In the genomic region with DNA sequence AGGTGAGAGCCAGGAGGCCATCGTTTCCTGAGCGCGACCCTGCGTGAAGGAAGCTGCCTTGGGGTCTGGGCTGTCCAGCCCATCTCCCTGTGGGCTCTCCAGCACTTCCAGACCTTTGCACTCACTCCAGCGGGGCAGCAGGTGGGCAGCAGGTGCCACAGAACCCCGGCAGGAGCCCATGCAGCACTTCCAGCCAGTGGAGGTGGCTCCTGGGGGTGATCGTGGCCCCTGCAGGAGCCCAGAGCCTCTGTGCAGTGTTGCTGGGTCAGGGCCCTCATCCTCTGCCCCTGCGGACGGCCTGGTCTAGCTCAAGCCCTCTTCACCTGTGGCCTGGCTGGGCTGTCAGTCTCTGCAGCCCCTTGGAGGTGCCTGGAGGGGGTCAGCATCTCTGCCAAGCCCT, we compare ENCODE assay signal across 28 cellular contexts.
"Had no signal": no experiment of that assay in that cellular context is flagged by ENCODE, and none has a peak within 500 bp of the region (broad histone marks: within the 10 kb centered on the region; RNA-seq: fewer than 3 reads in every experiment).

No MANE protein-coding gene starts in this region.

- H3K4me3 ChIP-seq: breast epithelium, esophagus squamous epithelium, smooth muscle cell, stomach, thyroid gland, upper lobe of left lung, vagina had no signal

- FAIRE-seq: colon, endometrium, islet of Langerhans had no signal

- H3K27me3 ChIP-seq: thyroid gland, upper lobe of left lung, vagina had no signal

- DNase-seq: activated CD4-positive, alpha-beta T cell treated with anti-CD3 and anti-CD28 coated beads for 1 hour; activated CD4-positive, alpha-beta T cell treated with anti-CD3 and anti-CD28 coated beads, Interleukin-2, amount 50 U/mL, for 1 hour; activated CD8-positive, alpha-beta T cell treated with anti-CD3 and anti-CD28 coated beads for 36 hours; activated gamma-delta T cell treated with Interleukin-2 at 50 U/mL for 16 hours; activated naive CD4-positive, alpha-beta T cell treated with anti-CD3 and anti-CD28 coated beads, Interleukin-2, amount 50 U/mL, for 16 hours; activated naive CD8-positive, alpha-beta T cell treated with anti-CD3 and anti-CD28 coated beads, Interleukin-2, amount 50 U/mL, for 24 hours; activated T-cell treated with anti-CD3 and anti-CD28 coated beads, Interleukin-2, amount 50 U/mL, for 4 hours; amygdala; dermis blood vessel endothelial cell; effector CD8-positive, alpha-beta T cell; esophagus squamous epithelium; foreskin melanocyte; natural killer cell; stimulated activated CD4-positive, alpha-beta T cell treated with anti-CD3 and anti-CD28 coated beads, Interleukin-15, amount 100 ng/mL, for 24 hours; stimulated activated CD4-positive, alpha-beta T cell treated with anti-CD3 and anti-CD28 coated beads, Interleukin-2, amount 100 ng/mL, for 24 hours; stimulated activated naive B cell treated with anti-CD40 and anti-IgM and Interleukin-4, amounts not matched to agents 10 μg/mL and 1 μg/mL and 100 μg/mL, for 72 hours; stomach; T-helper 2 cell; thyroid gland had no signal

- H3K4me2 ChIP-seq: smooth muscle cell had no signal

- H3K9me3 ChIP-seq: breast epithelium, esophagus squamous epithelium, stomach, thyroid gland, upper lobe of left lung, vagina had no signal

- ATAC-seq: activated CD8-positive, alpha-beta T cell treated with anti-CD3 and anti-CD28 coated beads for 36 hours; activated naive CD8-positive, alpha-beta T cell treated with anti-CD3 and anti-CD28 coated beads, Interleukin-2, amount 50 U/mL, for 24 hours; activated T-cell treated with anti-CD3 and anti-CD28 coated beads, Interleukin-2, amount 50 U/mL, for 4 hours; activated T-helper 17 cell treated with anti-CD3 and anti-CD28 coated beads, Interleukin-2, amount 50 U/mL, for 72 hours; natural killer cell; stimulated activated naive B cell treated with anti-CD40 and anti-IgM and Interleukin-4, amounts not matched to agents 10 μg/mL and 1 μg/mL and 100 μg/mL, for 72 hours had no signal

- H3K36me3 ChIP-seq: breast epithelium, esophagus squamous epithelium, stomach, thyroid gland, upper lobe of left lung, vagina had no signal

- H3K27ac ChIP-seq: breast epithelium, epithelial cell of prostate, esophagus squamous epithelium, stomach, thyroid gland, upper lobe of left lung, vagina had no signal
